ENCODE assay signal across 8 cellular contexts in the genomic region with DNA sequence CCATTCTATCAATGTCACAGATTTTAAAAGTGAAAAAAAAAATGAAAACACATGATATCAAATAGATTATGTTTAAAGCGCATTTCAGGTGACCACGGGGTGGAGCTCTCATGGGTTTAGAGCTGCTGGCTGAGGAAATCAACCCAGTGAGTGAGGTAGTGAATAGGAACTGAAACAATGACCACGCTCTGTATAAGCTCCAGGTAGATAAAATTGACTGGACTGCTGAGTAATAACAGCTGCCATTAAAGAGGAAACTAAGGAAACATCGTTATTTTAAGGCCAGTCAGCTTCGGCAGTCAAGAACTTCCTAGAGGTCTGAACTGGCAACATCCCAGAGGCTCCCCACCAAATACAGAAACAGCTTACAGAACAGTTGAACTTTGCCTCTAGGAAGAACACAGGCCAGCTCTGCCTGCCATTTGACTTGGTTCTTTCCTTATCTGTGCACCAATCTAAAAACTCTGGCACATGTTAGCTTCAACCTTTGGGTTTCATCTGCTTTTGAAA.
A peak's percentile ranks its signal among the peaks of the same experiment; 100 is the strongest.
DNase-seq lines count a peak whose midpoint lies in the region; ATAC-seq and TF ChIP-seq lines count a peak whose summit lies in the region.

No MANE protein-coding gene starts in this region.

- peak; percentile 46 to 59 for ATAC-seq in activated naive CD4-positive, alpha-beta T cell treated with anti-CD3 and anti-CD28 coated beads, Interleukin-2, amount 50 U/mL, for 72 hours
- peak; percentile 100 for ATAC-seq in GM21717 (IDR thresholded peaks at IDR 0.05; ENCODE audit: unreplicated experiment)

- TF ChIP-seq CTCF in HL-60 (IDR thresholded peaks at IDR 0.05; ENCODE audit: insufficient read depth, low read length) (peak; percentile 19), fibroblast of the aortic adventitia (IDR thresholded peaks at IDR 0.05; ENCODE audit: insufficient read depth, low read length) (peak; percentile 29), retinal pigment epithelial cell (conservative IDR thresholded peaks at IDR 0.05; ENCODE audit: low read depth, low read length) (peak; percentile 45), coronary artery (IDR thresholded peaks at IDR 0.05) (no peak)

- no peaks in the 10 kb centered on the region for H3K36me3 Mint-ChIP-seq in activated naive CD4-positive, alpha-beta T cell treated with anti-CD3 and anti-CD28 coated beads, Interleukin-2, amount 50 U/mL, for 72 hours

- no peaks in the 10 kb centered on the region for H3K27me3 ChIP-seq in HL-60 (ENCODE audit: insufficient read depth, poor library complexity, severe bottlenecking)

- no peaks in the 10 kb centered on the region for H3K9me3 Mint-ChIP-seq in activated naive CD4-positive, alpha-beta T cell treated with anti-CD3 and anti-CD28 coated beads, Interleukin-2, amount 50 U/mL, for 72 hours

- H3K27ac Mint-ChIP-seq in activated naive CD4-positive, alpha-beta T cell treated with anti-CD3 and anti-CD28 coated beads, Interleukin-2, amount 50 U/mL, for 72 hours: no peak overlapping the region

- H3K4me3 ChIP-seq in HL-60 (replicated peaks; ENCODE audit: insufficient read depth, low read length) (no peak overlapping the region), fibroblast of the aortic adventitia (ENCODE audit: low read depth, low read length) (no peak overlapping the region), retinal pigment epithelial cell (ENCODE audit: low read length) (no peak overlapping the region), coronary artery (no peak overlapping the region)

- DNase-seq in activated naive CD4-positive, alpha-beta T cell treated with anti-CD3 and anti-CD28 coated beads, Interleukin-2, amount 50 U/mL, for 72 hours (ENCODE audit: low spot score in 2 of 2): peak in 1 of 2 donors; percentile 4
- DNase-seq in activated naive CD4-positive, alpha-beta T cell treated with Interleukin-2 at 50 U/mL for 16 hours: no peak
- peak; percentile 11 to 21 for DNase-seq in HL-60 (ENCODE audit: low read depth in 1 of 2, low spot score in 1 of 2)
- DNase-seq in SHP77 (lab: John Stamatoyannopoulos, UW): peak; percentile 26 to 77
- DNase-seq in fibroblast of the aortic adventitia (ENCODE audit: low read depth): peak; percentile 41
- DNase-seq in retinal pigment epithelial cell (ENCODE audit: low read depth): no peak
- DNase-seq in coronary artery (ENCODE audit: low spot score): no peak

- H3K27ac ChIP-seq in HL-60 (replicated peaks) (no peak overlapping the region), coronary artery (no peak overlapping the region)

Comparison
In these comparisons a context has a peak if more than half of its experiments do, and no peak if none do; other contexts are left out.
1. DNase-seq: peak in HL-60 (2 of 2), SHP77 (2 of 2) and fibroblast of the aortic adventitia (single experiment); none in activated naive CD4-positive, alpha-beta T cell treated with Interleukin-2 at 50 U/mL for 16 hours (single experiment), retinal pigment epithelial cell (single experiment) and coronary artery (single experiment).